27 cellular contexts compared by ENCODE assay signal in the genomic region with DNA sequence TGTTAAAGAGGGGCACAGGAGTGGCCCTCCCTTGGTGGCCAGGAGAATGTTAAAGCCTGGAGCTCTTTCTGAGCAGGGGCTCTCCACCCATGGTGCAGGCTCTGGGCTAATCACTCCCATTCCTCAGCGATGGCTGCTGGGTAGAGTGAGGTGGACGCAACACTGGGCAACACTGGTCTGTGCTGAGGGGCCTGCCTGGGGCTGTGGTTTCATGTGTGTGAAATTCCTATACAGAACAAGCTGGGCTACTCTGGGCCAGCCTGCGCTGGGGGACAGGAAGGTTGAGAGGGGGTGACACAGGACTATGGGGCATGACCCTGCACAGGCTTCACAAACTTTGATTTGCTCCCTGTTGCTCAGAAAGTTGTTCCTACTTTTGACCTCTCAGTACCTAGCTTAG.
DNase-seq lines count a peak whose midpoint lies in the region; ATAC-seq, FAIRE-seq and TF ChIP-seq lines count a peak whose summit lies in the region.
"Had no signal": no experiment of that assay in that cellular context is flagged by ENCODE, and none has a peak within 500 bp of the region (broad histone marks: within the 10 kb centered on the region; RNA-seq: fewer than 3 reads in every experiment).

No MANE protein-coding gene starts in this region.

- peaks cover 2% of the 10 kb centered on the region; the same call in 1 of the 2 replicates for H3K27me3 Mint-ChIP-seq in HFFc6 (ENCODE audit: insufficient read depth)
- H3K27me3 Mint-ChIP-seq in activated CD8-positive, alpha-beta T cell treated with anti-CD3 and anti-CD28 coated beads for 36 hours: no peaks in the 10 kb centered on the region
- H3K27me3 Mint-ChIP-seq: activated CD4-positive, alpha-beta memory T cell treated with anti-CD3 and anti-CD28 coated beads, Interleukin-2, amount 10 ng/mL, durations not matched to agents 7 days and 5 days; activated naive CD4-positive, alpha-beta T cell treated with anti-CD3 and anti-CD28 coated beads, Interleukin-2, amount 10 ng/mL, durations not matched to agents 7 days and 5 days; naive B cell; T-helper 17 cell had no signal

- intact Hi-C loops in endothelial cell of umbilical vein (cut with micrococcal nuclease) (no loop called here), sigmoid colon (cut with DNase I) (no loop called here)
- intact Hi-C loops in activated CD8-positive, alpha-beta T cell treated with anti-CD3 and anti-CD28 coated beads for 36 hours (cut with micrococcal nuclease): no loop called here

- no peaks in the 10 kb centered on the region for H3K36me3 ChIP-seq in BLaER1
- no peaks in the 10 kb centered on the region for H3K36me3 ChIP-seq in SJCRH30
- no peaks in the 10 kb centered on the region for H3K36me3 ChIP-seq in endothelial cell of umbilical vein (ENCODE audit: control insufficient read depth in 2 of 2, extremely low read depth in 1 of 2, insufficient read depth in 2 of 2, low read length in 2 of 2)
- no peaks in the 10 kb centered on the region for H3K36me3 ChIP-seq in sigmoid colon
- H3K36me3 ChIP-seq: adrenal gland, brain microvascular endothelial cell, prostate gland, upper lobe of right lung had no signal

- TF ChIP-seq POLR2A in endothelial cell of umbilical vein (IDR thresholded peaks at IDR 0.05; ENCODE audit: low read depth, low read length) (no peak), sigmoid colon (IDR thresholded peaks at IDR 0.05) (no peak)

- H3K27ac ChIP-seq in BLaER1 (no peak overlapping the region), SJCRH30 (peak overlapping the region; percentile 54; the same call in 1 of the 2 replicates), endothelial cell of umbilical vein (ENCODE audit: insufficient read depth, low read depth, low read length) (peak overlapping the region; percentile 56), sigmoid colon (peak overlapping the region in 3 of 4 donors; percentile 44 to 70 (median 61))
- H3K27ac ChIP-seq: brain microvascular endothelial cell, GM23248, KMS-11, upper lobe of right lung had no signal

- H3K9me1 ChIP-seq in endothelial cell of umbilical vein (replicated peaks; ENCODE audit: control insufficient read depth, extremely low read depth, insufficient read depth, low read length): no peaks in the 10 kb centered on the region

- H3K27me3 ChIP-seq in BLaER1: no peaks in the 10 kb centered on the region
- no peaks in the 10 kb centered on the region for H3K27me3 ChIP-seq in SJCRH30
- H3K27me3 ChIP-seq in endothelial cell of umbilical vein (ENCODE audit: control insufficient read depth in 2 of 2, insufficient read depth in 2 of 2, low read length in 2 of 2): no peaks in the 10 kb centered on the region
- no peaks in the 10 kb centered on the region for H3K27me3 ChIP-seq in sigmoid colon
- H3K27me3 ChIP-seq: adrenal gland, brain microvascular endothelial cell, upper lobe of right lung had no signal

- H3K4me1 ChIP-seq in BLaER1 (peaks cover 33% of the 10 kb centered on the region), SJCRH30 (peaks cover 62% of the 10 kb centered on the region), endothelial cell of umbilical vein (ENCODE audit: control insufficient read depth, extremely low read depth, insufficient read depth, low read length) (peaks cover 14% of the 10 kb centered on the region), sigmoid colon (peaks cover 0 to 23% (median 22%) of the 10 kb centered on the region in 4 donors)
- H3K4me1 ChIP-seq: prostate gland had no signal

- no peak for ATAC-seq in HG02610 (IDR thresholded peaks at IDR 0.05; ENCODE audit: unreplicated experiment)
- no peak for ATAC-seq in activated CD8-positive, alpha-beta T cell treated with anti-CD3 and anti-CD28 coated beads for 36 hours
- ATAC-seq: PC-3, SK-N-SH treated with all-trans-retinoic acid at 6 μM for 48 hours, T-helper 17 cell had no signal

- H3K27ac Mint-ChIP-seq in HFFc6: no peak overlapping the region
- H3K27ac Mint-ChIP-seq in activated CD8-positive, alpha-beta T cell treated with anti-CD3 and anti-CD28 coated beads for 36 hours: no peak overlapping the region
- H3K27ac Mint-ChIP-seq: activated CD4-positive, alpha-beta memory T cell treated with anti-CD3 and anti-CD28 coated beads, Interleukin-2, amount 10 ng/mL, durations not matched to agents 7 days and 5 days; naive B cell; T-helper 17 cell had no signal

- no peak for FAIRE-seq in endothelial cell of umbilical vein (lab: Jason Lieb, UNC)
- FAIRE-seq: A204.1, colon had no signal

- peak overlapping the region; percentile 37 for H3K4me2 ChIP-seq in BLaER1
- H3K4me2 ChIP-seq in endothelial cell of umbilical vein (ENCODE audit: insufficient read depth, low read length): peak overlapping the region; percentile 29
- H3K4me2 ChIP-seq: KMS-11 had no signal

- no TSS peak for BruUV-seq in endothelial cell of umbilical vein (replicated peaks; lab: Mats Ljungman, UMichigan)

- H3K4me3 ChIP-seq in BLaER1 (no peak overlapping the region), SJCRH30 (no peak overlapping the region), endothelial cell of umbilical vein (replicated peaks in 1 of 3; ENCODE audit: insufficient read depth in 1 of 3, low read depth in 1 of 3, low read length in 3 of 3) (no peak overlapping the region), sigmoid colon (no peak overlapping the region)
- H3K4me3 ChIP-seq: adrenal gland, GM23248, prostate gland, upper lobe of right lung had no signal

- no peak for TF ChIP-seq EP300 in sigmoid colon (IDR thresholded peaks at IDR 0.05)

- H3K79me2 ChIP-seq in endothelial cell of umbilical vein (ENCODE audit: control insufficient read depth, insufficient read depth, low read length): no peaks in the 10 kb centered on the region

- H4K20me1 ChIP-seq in BLaER1 (no peaks in the 10 kb centered on the region), endothelial cell of umbilical vein (replicated peaks; ENCODE audit: control insufficient read depth, extremely low read depth, insufficient read depth, low read length) (no peaks in the 10 kb centered on the region)

- H3K9me3 ChIP-seq in BLaER1: no peaks in the 10 kb centered on the region
- H3K9me3 ChIP-seq in SJCRH30 (replicated peaks): no peaks in the 10 kb centered on the region
- H3K9me3 ChIP-seq in endothelial cell of umbilical vein (replicated peaks; ENCODE audit: control insufficient read depth, insufficient read depth, low read length): no peaks in the 10 kb centered on the region
- no peaks in the 10 kb centered on the region for H3K9me3 ChIP-seq in sigmoid colon
- H3K9me3 ChIP-seq: adrenal gland, prostate gland, upper lobe of right lung had no signal

- CTCF ChIA-PET in endothelial cell of umbilical vein (lab: Charles Lee): no interaction called here
- CTCF ChIA-PET in activated CD8-positive, alpha-beta T cell treated with anti-CD3 and anti-CD28 coated beads for 36 hours (lab: Charles Lee): no interaction called here

- H3K4me3 Mint-ChIP-seq in HFFc6: no peak overlapping the region
- H3K4me3 Mint-ChIP-seq in activated CD8-positive, alpha-beta T cell treated with anti-CD3 and anti-CD28 coated beads for 36 hours: no peak overlapping the region
- H3K4me3 Mint-ChIP-seq: activated CD4-positive, alpha-beta memory T cell treated with anti-CD3 and anti-CD28 coated beads, Interleukin-2, amount 10 ng/mL, durations not matched to agents 7 days and 5 days; activated naive CD4-positive, alpha-beta T cell treated with anti-CD3 and anti-CD28 coated beads, Interleukin-2, amount 10 ng/mL, durations not matched to agents 7 days and 5 days; naive B cell; T-helper 17 cell had no signal

- DNase-seq in SJCRH30 (no peak), endothelial cell of umbilical vein (ENCODE audit: low read depth, low spot score) (no peak), sigmoid colon (no peak), iPS-NIHi11 (ENCODE audit: low spot score) (no peak), HFFc6 (no peak)
- no peak for DNase-seq in activated CD8-positive, alpha-beta T cell treated with anti-CD3 and anti-CD28 coated beads for 36 hours
- DNase-seq: activated CD4-positive, alpha-beta memory T cell treated with anti-CD3 and anti-CD28 coated beads, Interleukin-2, amount 10 ng/mL, durations not matched to agents 7 days and 5 days; activated naive CD4-positive, alpha-beta T cell treated with anti-CD3 and anti-CD28 coated beads, Interleukin-2, amount 10 ng/mL, durations not matched to agents 7 days and 5 days; brain microvascular endothelial cell; DMS79; effector CD8-positive, alpha-beta T cell; GM23248; islet precursor cell; naive B cell; NCI-H526 treated with DMSO at 0.1 percent for 48 hours; PC-3; stimulated activated CD4-positive, alpha-beta T cell treated with anti-CD3 and anti-CD28 coated beads, Interleukin-4, amount 100 ng/mL, for 24 hours; T-helper 17 cell; upper lobe of right lung had no signal

- TF ChIP-seq CTCF in endothelial cell of umbilical vein (IDR thresholded peaks at IDR 0.05; ENCODE audit: extremely low read depth in 1 of 2, insufficient read depth in 1 of 2, low read depth in 1 of 2, low read length in 2 of 2) (no peak), sigmoid colon (IDR thresholded peaks at IDR 0.05) (no peak), HFFc6 (IDR thresholded peaks at IDR 0.05) (no peak)
- no peak for TF ChIP-seq CTCF in activated CD8-positive, alpha-beta T cell treated with anti-CD3 and anti-CD28 coated beads for 36 hours (IDR thresholded peaks at IDR 0.05)

- H3K4me1 Mint-ChIP-seq in HFFc6 (ENCODE audit: low read depth): peaks cover 12% of the 10 kb centered on the region
- peaks cover 11% of the 10 kb centered on the region for H3K4me1 Mint-ChIP-seq in activated CD8-positive, alpha-beta T cell treated with anti-CD3 and anti-CD28 coated beads for 36 hours (ENCODE audit: low read depth)

- H3K9ac ChIP-seq in BLaER1 (no peak overlapping the region), endothelial cell of umbilical vein (replicated peaks; ENCODE audit: extremely low read depth, insufficient read depth, low read length) (no peak overlapping the region)
- H3K9ac ChIP-seq: GM23248, KMS-11 had no signal

- H3K36me3 Mint-ChIP-seq in HFFc6 (ENCODE audit: low read depth): no peaks in the 10 kb centered on the region
- H3K36me3 Mint-ChIP-seq in activated CD8-positive, alpha-beta T cell treated with anti-CD3 and anti-CD28 coated beads for 36 hours (ENCODE audit: low read depth): no peaks in the 10 kb centered on the region
- H3K36me3 Mint-ChIP-seq: activated naive CD4-positive, alpha-beta T cell treated with anti-CD3 and anti-CD28 coated beads, Interleukin-2, amount 10 ng/mL, durations not matched to agents 7 days and 5 days; naive B cell had no signal

- peak overlapping the region; percentile 1 for H2AFZ ChIP-seq in endothelial cell of umbilical vein (ENCODE audit: low read depth, low read length)
- H2AFZ ChIP-seq: GM23248 had no signal

- no peaks in the 10 kb centered on the region for H3K9me3 Mint-ChIP-seq in HFFc6
- H3K9me3 Mint-ChIP-seq in activated CD8-positive, alpha-beta T cell treated with anti-CD3 and anti-CD28 coated beads for 36 hours: no peaks in the 10 kb centered on the region
- H3K9me3 Mint-ChIP-seq: activated CD4-positive, alpha-beta memory T cell treated with anti-CD3 and anti-CD28 coated beads, Interleukin-2, amount 10 ng/mL, durations not matched to agents 7 days and 5 days; activated naive CD4-positive, alpha-beta T cell treated with anti-CD3 and anti-CD28 coated beads, Interleukin-2, amount 10 ng/mL, durations not matched to agents 7 days and 5 days; naive B cell had no signal

- WGBS in sigmoid colon, 2 donors: 96 to 99% methylated on average over 3 of the region's 3 CpGs

- POLR2A ChIA-PET in endothelial cell of umbilical vein (lab: Charles Lee): no interaction called here
- POLR2A ChIA-PET in activated CD8-positive, alpha-beta T cell treated with anti-CD3 and anti-CD28 coated beads for 36 hours (lab: Charles Lee): interaction anchor here (1.2 kb wide), 1 partner anchor 34 kb away, joined by 3 read pairs; no protein-coding TSS in a partner anchor

- dilution Hi-C loops in endothelial cell of umbilical vein (cut with MboI; ENCODE audit: extremely low pct_ligation_motif_present, low sequenced_read_pairs): no loop called here
